Comparison of ENCODE assay signal across 8 cellular contexts in the genomic region with DNA sequence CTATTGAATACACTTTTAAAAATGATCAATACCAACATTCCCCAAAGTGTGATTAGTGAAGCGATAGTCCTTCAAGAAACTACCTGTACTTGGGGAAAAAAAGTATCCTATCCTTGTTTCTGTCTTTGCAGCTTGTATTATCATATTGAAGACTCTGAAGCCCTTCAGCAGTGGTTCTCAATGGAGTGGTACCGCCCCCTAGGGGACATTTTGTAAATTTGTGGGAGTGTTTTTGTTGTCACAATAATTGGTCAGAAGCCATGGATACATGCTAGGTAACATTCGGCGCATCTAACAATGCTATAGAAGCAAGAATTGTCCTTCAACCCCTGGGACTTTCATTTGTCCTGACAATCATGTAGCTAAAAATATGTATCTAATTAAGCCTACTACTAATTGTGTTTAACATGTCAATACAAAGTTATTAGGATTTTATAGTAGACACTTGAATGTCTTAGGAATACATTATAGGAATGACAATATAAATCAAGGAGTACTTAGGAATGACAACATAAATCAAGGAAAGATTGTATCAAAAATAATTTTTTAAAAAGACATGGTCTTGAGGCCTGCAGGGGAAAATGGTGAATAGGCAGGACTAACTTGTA. TPM values are rescaled to one million over a fixed set of nuclear protein-coding genes. Genes with fewer than 3 reads are reported as not detected.
DNase-seq lines count a peak whose midpoint lies in the region; ATAC-seq and TF ChIP-seq lines count a peak whose summit lies in the region.

No MANE protein-coding gene starts in this region.

- no peaks in the 10 kb centered on the region for H3K4me1 ChIP-seq in endodermal cell (ENCODE audit: control insufficient read depth, insufficient read depth, low read length)

- no peak overlapping the region for H3K4me2 ChIP-seq in SU-DHL-6 (ENCODE audit: low read depth, low read length, poor library complexity, severe bottlenecking)

- H4K20me1 ChIP-seq in SU-DHL-6 (ENCODE audit: low read depth, low read length) = no peaks in the 10 kb centered on the region

- DNase-seq in NCI-H82 (lab: John Stamatoyannopoulos, UW) = peak; percentile 68
- no peak for DNase-seq in NCI-H82 treated with DMSO at 0.1 percent for 48 hours (lab: John Stamatoyannopoulos, UW; ENCODE audit: unreplicated experiment)
- peak; percentile 38 to 71 for DNase-seq in Kasumi-1 (lab: John Stamatoyannopoulos, UW)
- peak; percentile 66 for DNase-seq in endodermal cell
- DNase-seq in epidermal melanocyte (ENCODE audit: insufficient read length, low spot score) = no peak

- no peaks in the 10 kb centered on the region for H3K27me3 Mint-ChIP-seq in endodermal cell (ENCODE audit: insufficient read depth)
- H3K27me3 Mint-ChIP-seq in nephron (ENCODE audit: low read depth) = no peaks in the 10 kb centered on the region

- WGBS in endodermal cell (ENCODE audit: insufficient coverage in 1 of 2, insufficient read length in 1 of 2), 2 experiments = 70 to 78% methylated on average over 2 to 4 of the region's 4 CpGs

- H3K9me3 ChIP-seq in SU-DHL-6 (ENCODE audit: insufficient read depth, low read length) (peaks cover 6% of the 10 kb centered on the region; the same call in 1 of the 2 replicates), endodermal cell (ENCODE audit: control insufficient read depth, low read length) (peaks cover 37% of the 10 kb centered on the region)

- H3F3A ChIP-seq in SU-DHL-6 (ENCODE audit: insufficient read depth) = peaks cover 3% of the 10 kb centered on the region; the same call in 1 of the 2 replicates

- H3K4me3 Mint-ChIP-seq in endodermal cell = no peak overlapping the region
- H3K4me3 Mint-ChIP-seq in nephron = no peak overlapping the region

- ATAC-seq in GM21381 (IDR thresholded peaks at IDR 0.05; ENCODE audit: unreplicated experiment) = peak; percentile 62

- TF ChIP-seq CTCF in SU-DHL-6 (IDR thresholded peaks at IDR 0.05; ENCODE audit: insufficient read depth, low read length, poor library complexity, severe bottlenecking) (peak; percentile 75), endodermal cell (conservative IDR thresholded peaks at IDR 0.05) (peak; percentile 83), nephron (IDR thresholded peaks at IDR 0.05; ENCODE audit: unreplicated experiment in 3 of 3) (peak; percentile 36 to 43 (median 37))

- no peak overlapping the region for H2AFZ ChIP-seq in SU-DHL-6 (ENCODE audit: low read depth, low read length, severe bottlenecking)

- H3K79me2 ChIP-seq in SU-DHL-6 (ENCODE audit: insufficient read depth, low read length) = no peaks in the 10 kb centered on the region

- H3K9ac ChIP-seq in SU-DHL-6 (ENCODE audit: low read length) = no peak overlapping the region
- H3K9ac ChIP-seq in endodermal cell (ENCODE audit: extremely low read depth, low read length, poor library complexity, severe bottlenecking) = no peak overlapping the region

- no peaks in the 10 kb centered on the region for H3K4me1 Mint-ChIP-seq in endodermal cell
- no peaks in the 10 kb centered on the region for H3K4me1 Mint-ChIP-seq in nephron

- H3K36me3 Mint-ChIP-seq in endodermal cell (ENCODE audit: low read depth) (peaks cover 50% of the 10 kb centered on the region), nephron (ENCODE audit: low read depth) (peaks cover 38% of the 10 kb centered on the region)

- H3K36me3 ChIP-seq in SU-DHL-6 (ENCODE audit: low read length) (no peaks in the 10 kb centered on the region), endodermal cell (ENCODE audit: control insufficient read depth, insufficient read depth, low read length) (peaks cover 21% of the 10 kb centered on the region)

- H3K9me3 Mint-ChIP-seq in endodermal cell (peaks cover 37% of the 10 kb centered on the region), nephron (peaks cover 34% of the 10 kb centered on the region)

- H3K9me2 ChIP-seq in SU-DHL-6 (replicated peaks; ENCODE audit: insufficient read depth, low read length) = no peaks in the 10 kb centered on the region

- H3K27ac ChIP-seq in SU-DHL-6 (ENCODE audit: low read depth, low read length) (no peak overlapping the region), endodermal cell (ENCODE audit: low read depth, low read length) (no peak overlapping the region)

- H3K27me3 ChIP-seq in SU-DHL-6 (ENCODE audit: low read length) = no peaks in the 10 kb centered on the region
- H3K27me3 ChIP-seq in endodermal cell (ENCODE audit: control insufficient read depth, insufficient read depth, low read length, poor library complexity, severe bottlenecking) = no peaks in the 10 kb centered on the region

- H3K27ac Mint-ChIP-seq in endodermal cell = no peak overlapping the region
- no peak overlapping the region for H3K27ac Mint-ChIP-seq in nephron

- H3K4me3 ChIP-seq in SU-DHL-6 (ENCODE audit: insufficient read depth, low read length, poor library complexity, severe bottlenecking) (no peak overlapping the region), endodermal cell (ENCODE audit: low read length) (no peak overlapping the region)

RNA-seq across cellular contexts. Expression of gene NMD3, which starts 53.7 kb away (rescaled TPM):
- 10 to 100 TPM; 47.1 to 48.3 TPM for total RNA-seq in endodermal cell
- polyA plus RNA-seq in endodermal cell (2013, experiment 1 of 2) = 52.0 TPM
- polyA plus RNA-seq in endodermal cell (2013, experiment 2 of 2) = 44.3 TPM

Comparison
In these comparisons a context has a peak if more than half of its experiments do, and no peak if none do; other contexts are left out.
1. DNase-seq: peak in NCI-H82 (single experiment), Kasumi-1 (2 of 2) and endodermal cell (single experiment); none in NCI-H82 treated with DMSO at 0.1 percent for 48 hours (single experiment) and epidermal melanocyte (single experiment).
2. Peak in every context shown above with its lines, with median percentiles within 50 percentile points of each other: CTCF ChIP-seq.